Comparison of ENCODE assay signal across 8 cellular contexts in genomic region chr17:28727727-28728363, GRCh38. TPM values are rescaled to one million over a fixed set of nuclear protein-coding genes. Genes with fewer than 3 reads are reported as not detected.
DNase-seq lines count a peak whose midpoint lies in the region; ATAC-seq and TF ChIP-seq lines count a peak whose summit lies in the region.

No MANE protein-coding gene starts in this region.

- 2 to 6% methylated on average over 19 to 28 of the region's 37 CpGs for WGBS in esophagus squamous epithelium, 2 donors

- peak overlapping the region; percentile 82 to 95 (median 93) for H3K27ac Mint-ChIP-seq in CD14-positive monocyte
- H3K27ac Mint-ChIP-seq in type B pancreatic cell: peak overlapping the region; percentile 100

- H3K27me3 Mint-ChIP-seq in CD14-positive monocyte (ENCODE audit: low read depth in 3 of 3): peaks cover 2 to 15% (median 7%) of the 10 kb centered on the region in 3 donors
- H3K27me3 Mint-ChIP-seq in type B pancreatic cell: no peaks in the 10 kb centered on the region

- H3K9me3 Mint-ChIP-seq in CD14-positive monocyte (peaks cover 0 to 2% (median 0%) of the 10 kb centered on the region in 7 donors), type B pancreatic cell (peaks cover 4% of the 10 kb centered on the region)

- H3K36me3 ChIP-seq in esophagus squamous epithelium: peaks cover 6 to 21% (median 13%) of the 10 kb centered on the region in 3 donors

- peaks cover 47% of the 10 kb centered on the region for H3K4me1 Mint-ChIP-seq in CD14-positive monocyte
- peaks cover 27% of the 10 kb centered on the region for H3K4me1 Mint-ChIP-seq in type B pancreatic cell (ENCODE audit: unreplicated experiment)

- intact Hi-C loops in CD14-positive monocyte (cut with micrococcal nuclease) (loop anchor here (1.0 to 5.0 kb wide), 4 partner anchors 15 to 84 kb away; partner anchors contain the start of gene TRAF4 (in 1 of the 2)), esophagus squamous epithelium (cut with DNase I) (no loop called here)

- TF ChIP-seq CTCF in CD14-positive monocyte (IDR thresholded peaks at IDR 0.05) (peak; percentile 22), esophagus squamous epithelium (IDR thresholded peaks at IDR 0.05) (peak in 3 of 6 experiments; percentile 25 to 37 (median 30)), omental fat pad (IDR thresholded peaks at IDR 0.05) (no peak), type B pancreatic cell (conservative IDR thresholded peaks at IDR 0.05) (peak; percentile 27)

- H3K36me3 Mint-ChIP-seq in CD14-positive monocyte (peaks cover 21 to 23% of the 10 kb centered on the region in 2 donors), type B pancreatic cell (peaks cover 15% of the 10 kb centered on the region)

- DNase-seq in CD14-positive monocyte (ENCODE audit: low spot score): no peak
- peak; percentile 20 for DNase-seq in NK-92 (lab: John Stamatoyannopoulos, UW; ENCODE audit: unreplicated experiment)
- peak; percentile 90 for DNase-seq in activated T-cell treated with anti-CD3 and anti-CD28 coated beads for 24 hours (ENCODE audit: low read depth)
- DNase-seq in esophagus squamous epithelium (lab: John Stamatoyannopoulos, UW): no peak
- peak; percentile 62 for DNase-seq in omental fat pad (ENCODE audit: low spot score)
- no peak for DNase-seq in type B pancreatic cell (ENCODE audit: extremely low spot score, unreplicated experiment)

- peak overlapping the region; percentile 94 to 99 (median 98) for H3K27ac ChIP-seq in esophagus squamous epithelium

- no peak for TF ChIP-seq POLR2A in esophagus squamous epithelium (IDR thresholded peaks at IDR 0.05)

- no peaks in the 10 kb centered on the region for H3K27me3 ChIP-seq in esophagus squamous epithelium

- peak overlapping the region; percentile 65 to 75 (median 71) for H3K4me3 ChIP-seq in esophagus squamous epithelium

- ATAC-seq in GM19035 (IDR thresholded peaks at IDR 0.05; ENCODE audit: unreplicated experiment) (peak; percentile 39), HG03342 (IDR thresholded peaks at IDR 0.05; ENCODE audit: unreplicated experiment) (peak; percentile 32), omental fat pad (ENCODE audit: low FRiP score) (peak; percentile 30)

- peaks cover 27 to 58% (median 40%) of the 10 kb centered on the region in 3 donors for H3K4me1 ChIP-seq in esophagus squamous epithelium

- H3K4me3 Mint-ChIP-seq in CD14-positive monocyte (peak overlapping the region; percentile 89 to 95), type B pancreatic cell (peak overlapping the region; percentile 96)

- no peaks in the 10 kb centered on the region for H3K9me3 ChIP-seq in esophagus squamous epithelium

RNA-seq across cellular contexts. Expression of gene NEK8, which starts 0.7 kb away (rescaled TPM):
- polyA plus RNA-seq in CD14-positive monocyte: 1 to 10 TPM; 2.7 to 3.1 TPM
- total RNA-seq in esophagus squamous epithelium (1 to 10 TPM; 1.1 to 7.3 (median 2.6) TPM), omental fat pad (1 to 10 TPM; 1.9 to 3.4 (median 2.5) TPM), type B pancreatic cell (ENCODE audit: low replicate concordance) (8.7 and 9.5 TPM in 2 replicates)

RNA-seq across cellular contexts. Expression of gene TLCD1, which starts 1.8 kb away (rescaled TPM):
- not detected for polyA plus RNA-seq in CD14-positive monocyte
- total RNA-seq in esophagus squamous epithelium (10 to 100 TPM in 3 of 4 donors, 1 to 10 TPM in 1; 8.8 to 17.0 (median 13.0) TPM), omental fat pad (1 to 10 TPM in 3 of 4 donors, not detected in 1; 2.1 to 5.2 (median 3.6) TPM), type B pancreatic cell (ENCODE audit: low replicate concordance) (18.6 and 40.2 TPM in 2 replicates)

RNA-seq across cellular contexts. Expression of gene RPL23A, which starts 8.1 kb away (rescaled TPM):
- polyA plus RNA-seq in CD14-positive monocyte: 1,000 to 10,000 TPM; 1,152 to 1,304 TPM
- 100 to 1,000 TPM; 236 to 881 (median 571) TPM for total RNA-seq in esophagus squamous epithelium
- total RNA-seq in omental fat pad: 100 to 1,000 TPM; 568 to 719 (median 636) TPM
- total RNA-seq in type B pancreatic cell (ENCODE audit: low replicate concordance): 1,717 and 1,950 TPM in 2 replicates

RNA-seq across cellular contexts. Expression of gene RAB34, which starts 10.2 kb away (rescaled TPM):
- polyA plus RNA-seq in CD14-positive monocyte: 10 to 100 TPM; 66.7 to 79.1 TPM
- total RNA-seq in esophagus squamous epithelium (10 to 100 TPM; 27.6 to 98.0 (median 65.1) TPM), omental fat pad (100 to 1,000 TPM in 2 of 4 donors, 10 to 100 TPM in 2; 90.4 to 112 (median 101) TPM), type B pancreatic cell (ENCODE audit: low replicate concordance) (54.2 and 133 TPM in 2 replicates)

RNA-seq across cellular contexts. Expression of gene TRAF4, which starts 16.0 kb away (rescaled TPM):
- polyA plus RNA-seq in CD14-positive monocyte: 1 to 10 TPM in 1 of 2 donors, under 1 TPM in 1; 0.33 to 1.0 TPM
- total RNA-seq in esophagus squamous epithelium (10 to 100 TPM; 25.0 to 39.8 (median 33.0) TPM), omental fat pad (10 to 100 TPM in 2 of 4 donors, 1 to 10 TPM in 2; 8.4 to 66.7 (median 30.7) TPM), type B pancreatic cell (ENCODE audit: low replicate concordance) (219 and 327 TPM in 2 replicates)

Comparison
In these comparisons a context has a peak if more than half of its experiments do, and no peak if none do; other contexts are left out.
1. DNase-seq: peak in NK-92 (single experiment), activated T-cell treated with anti-CD3 and anti-CD28 coated beads for 24 hours (single experiment) and omental fat pad (single experiment); none in CD14-positive monocyte (single experiment), esophagus squamous epithelium (single experiment) and type B pancreatic cell (single experiment).
2. CTCF ChIP-seq: peak in CD14-positive monocyte (single experiment) and type B pancreatic cell (single experiment); none in omental fat pad (0 of 3).
3. Peak in every context shown above with its lines, with median percentiles within 50 percentile points of each other: ATAC-seq.